ENCODE assay signal across 16 cellular contexts in the genomic region with DNA sequence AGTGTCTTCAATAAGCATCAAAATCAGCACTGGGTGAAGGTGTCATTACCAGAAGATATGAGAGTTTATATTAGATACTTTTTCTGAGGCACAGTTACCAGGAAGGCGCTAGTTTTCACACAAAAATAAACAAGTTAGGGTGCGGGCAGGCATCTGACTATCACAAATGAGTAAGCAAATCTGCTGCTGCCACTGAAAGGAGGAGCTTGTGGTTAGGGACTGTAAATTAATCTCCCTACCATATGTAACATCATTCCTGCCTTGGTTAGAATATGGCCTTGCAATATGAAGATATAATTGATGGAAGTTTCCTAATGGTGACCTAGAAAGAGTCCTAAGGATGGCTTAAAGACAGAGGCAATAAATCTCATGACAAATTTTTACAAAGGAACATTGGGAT. TPM values are rescaled to one million over a fixed set of nuclear protein-coding genes. Genes with fewer than 3 reads are reported as not detected.
A peak's percentile ranks its signal among the peaks of the same experiment; 100 is the strongest.
DNase-seq lines count a peak whose midpoint lies in the region; ATAC-seq, FAIRE-seq and TF ChIP-seq lines count a peak whose summit lies in the region.
"Had no signal": no experiment of that assay in that cellular context is flagged by ENCODE, and none has a peak within 500 bp of the region (broad histone marks: within the 10 kb centered on the region; RNA-seq: fewer than 3 reads in every experiment).

No MANE protein-coding gene starts in this region.

- H3F3A ChIP-seq in smooth muscle cell (ENCODE audit: low read depth): peaks cover 3% of the 10 kb centered on the region

- H3K9ac ChIP-seq in K562 (ENCODE audit: insufficient read depth in 1 of 2, low read depth in 2 of 2, low read length in 2 of 2): 0 out of 4 replicates have a peak overlapping the region, but pooled peaks of 1 of the 2 experiments have one; percentile 18
- no peak overlapping the region for H3K9ac ChIP-seq in smooth muscle cell (ENCODE audit: low read depth)

- H3K9me1 ChIP-seq in K562 (ENCODE audit: control insufficient read depth, insufficient read depth, low read length): no peaks in the 10 kb centered on the region

- TF ChIP-seq CTCF in K562 (IDR thresholded peaks at IDR 0.05 in 2 of 3, conservative IDR thresholded peaks at IDR 0.05 in 1 of 3; ENCODE audit: insufficient read depth in 2 of 3, low read depth in 1 of 3, low read length in 3 of 3): no peak
- no peak for TF ChIP-seq CTCF in smooth muscle cell (IDR thresholded peaks at IDR 0.05; ENCODE audit: borderline replicate concordance, insufficient read depth, poor library complexity, severe bottlenecking)
- TF ChIP-seq CTCF in uterus (IDR thresholded peaks at IDR 0.05): no peak
- TF ChIP-seq CTCF in right atrium auricular region (IDR thresholded peaks at IDR 0.05): no peak

- H3K4me1 ChIP-seq in K562 (replicated peaks in 1 of 2; ENCODE audit: control insufficient read depth in 2 of 2, insufficient read depth in 2 of 2, low read length in 2 of 2): peaks cover 0 to 22% of the 10 kb centered on the region in 2 experiments; a peak in 4 of 5 replicates
- peaks cover 3% of the 10 kb centered on the region for H3K4me1 ChIP-seq in smooth muscle cell (ENCODE audit: low read depth)
- peaks cover 0 to 9% of the 10 kb centered on the region in 2 donors for H3K4me1 ChIP-seq in uterus
- peaks cover 0 to 12% of the 10 kb centered on the region in 2 donors for H3K4me1 ChIP-seq in right atrium auricular region

- ATAC-seq in activated T-cell treated with anti-CD3 and anti-CD28 coated beads, Interleukin-2, amount 50 U/mL, for 72 hours (replicated peaks in 1 of 2): peak; percentile 20 to 55
- ATAC-seq in K562 (peak; percentile 86), HG03571 (IDR thresholded peaks at IDR 0.05; ENCODE audit: unreplicated experiment) (no peak)
- ATAC-seq: HCT116, Right ventricle myocardium inferior had no signal

- no TSS peak for BruUV-seq in K562 (replicated peaks; lab: Mats Ljungman, UMichigan)

- POLR2A ChIA-PET in K562 (lab: Yijun Ruan, JAX): interaction anchor here (1.8 kb wide), 1 partner anchor 12 kb away, joined by 9 read pairs; no protein-coding TSS in a partner anchor

- H3K36me3 ChIP-seq in K562 (ENCODE audit: control insufficient read depth, insufficient read depth, low read length): no peaks in the 10 kb centered on the region
- H3K36me3 ChIP-seq in smooth muscle cell (ENCODE audit: low read depth): no peaks in the 10 kb centered on the region
- no peaks in the 10 kb centered on the region for H3K36me3 ChIP-seq in uterus
- H3K36me3 ChIP-seq in right atrium auricular region: no peaks in the 10 kb centered on the region

- CTCF ChIA-PET in K562 (lab: Yijun Ruan, JAX; ENCODE audit: low intra/inter-chr PET ratio): interaction anchor here (0.6 kb wide), 1 partner anchor 1327 kb away, joined by 3 read pairs; no protein-coding TSS in a partner anchor

- FAIRE-seq in K562 (lab: Jason Lieb, UNC): peak; percentile 89
- FAIRE-seq: GM19239 had no signal

- peak overlapping the region; percentile 36 for H3K4me2 ChIP-seq in K562 (ENCODE audit: insufficient read depth, low read length)
- no peak overlapping the region for H3K4me2 ChIP-seq in smooth muscle cell

- H3K9me3 Mint-ChIP-seq in activated T-cell treated with anti-CD3 and anti-CD28 coated beads, Interleukin-2, amount 50 U/mL, for 72 hours: no peaks in the 10 kb centered on the region

- H3K79me2 ChIP-seq in K562 (ENCODE audit: control insufficient read depth, insufficient read depth, low read length) (no peaks in the 10 kb centered on the region), smooth muscle cell (ENCODE audit: low read depth) (no peaks in the 10 kb centered on the region)

- H4K20me1 ChIP-seq in K562 (replicated peaks; ENCODE audit: control insufficient read depth, insufficient read depth, low read length) (no peaks in the 10 kb centered on the region), smooth muscle cell (ENCODE audit: low read depth) (no peaks in the 10 kb centered on the region)

- H3K4me3 ChIP-seq in K562: no peak overlapping the region
- no peak overlapping the region for H3K4me3 ChIP-seq in smooth muscle cell
- H3K4me3 ChIP-seq in uterus: no peak overlapping the region
- H3K4me3 ChIP-seq in right atrium auricular region: no peak overlapping the region
- H3K4me3 ChIP-seq: coronary artery had no signal

- H2AFZ ChIP-seq in K562 (ENCODE audit: low read depth, low read length) (peak overlapping the region; percentile 75), smooth muscle cell (ENCODE audit: low read depth) (peak overlapping the region; percentile 29)

- H3K36me3 Mint-ChIP-seq in activated T-cell treated with anti-CD3 and anti-CD28 coated beads, Interleukin-2, amount 50 U/mL, for 72 hours (ENCODE audit: insufficient read depth in 2 of 2): no peaks in the 10 kb centered on the region

- no peak for DNase-seq in activated T-cell treated with anti-CD3 and anti-CD28 coated beads, Interleukin-2, amount 50 U/mL, for 72 hours
- DNase-seq in activated T-cell treated with anti-CD3 and anti-CD28 coated beads, Interleukin-2, amount 50 U/mL, for 1 hour: no peak
- DNase-seq in NCI-H69 (lab: John Stamatoyannopoulos, UW) (peak; percentile 60), K562 (ENCODE audit: extremely low read depth in 1 of 4, low spot score in 3 of 4) (peak; percentile 31 to 76 (median 50)), smooth muscle cell (lab: John Stamatoyannopoulos, UW; ENCODE audit: unreplicated experiment) (no peak), uterus (no peak), right atrium auricular region (ENCODE audit: low spot score) (no peak)
- DNase-seq: activated effector memory CD4-positive, alpha-beta T cell treated with anti-CD3 and anti-CD28 coated beads, Interleukin-2, amount 50 U/mL, for 16 hours; head of caudate nucleus; NCI-H1417; stimulated activated CD4-positive, alpha-beta T cell treated with anti-CD3 and anti-CD28 coated beads, Interleukin-2, amount 100 ng/mL, for 24 hours had no signal

- H3K27me3 ChIP-seq in K562 (ENCODE audit: control insufficient read depth in 2 of 2, insufficient read depth in 2 of 2, low read length in 2 of 2): no peaks in the 10 kb centered on the region
- H3K27me3 ChIP-seq in smooth muscle cell (ENCODE audit: low read depth): no peaks in the 10 kb centered on the region
- no peaks in the 10 kb centered on the region for H3K27me3 ChIP-seq in uterus
- H3K27me3 ChIP-seq in right atrium auricular region: no peaks in the 10 kb centered on the region

- WGBS in K562 (ENCODE audit: insufficient coverage, low coverage, missing lambda C conversion rate): 4% methylated on average over 2 of the region's 2 CpGs
- 29% methylated on average over 2 of the region's 2 CpGs for WGBS in smooth muscle cell (ENCODE audit: low lambda C conversion rate)

- TF ChIP-seq RAD21 in K562 (CRISPR knock-in tag; conservative IDR thresholded peaks at IDR 0.05 in 1 of 2, IDR thresholded peaks at IDR 0.05 in 1 of 2): no peak; a peak in 1 of 4 replicates

- no peak overlapping the region for H3K27ac Mint-ChIP-seq in activated T-cell treated with anti-CD3 and anti-CD28 coated beads, Interleukin-2, amount 50 U/mL, for 72 hours

- intact Hi-C loops in K562 (cut with micrococcal nuclease) (loop anchor here (5.0 kb wide), 2 partner anchors 46 to 141 kb away; a partner anchor contains a TSS), uterus (cut with DNase I; ENCODE audit: low total_unique reads) (no loop called here)

- peaks cover 17% of the 10 kb centered on the region for H3K27me3 Mint-ChIP-seq in activated T-cell treated with anti-CD3 and anti-CD28 coated beads, Interleukin-2, amount 50 U/mL, for 72 hours (ENCODE audit: low read depth)

- no peak for TF ChIP-seq POLR2A in K562 (conservative IDR thresholded peaks at IDR 0.05)
- no peak for TF ChIP-seq POLR2A in uterus (IDR thresholded peaks at IDR 0.05)

- in situ Hi-C loops in K562 (cut with MboI): loop anchor here (10.0 kb wide), 1 partner anchor 1286 kb away; no protein-coding TSS in a partner anchor

- TF ChIP-seq EP300 in K562 (IDR thresholded peaks at IDR 0.05; ENCODE audit: low read length): peak; percentile 57; the same call in 1 of the 2 replicates

- H3K9me3 ChIP-seq in K562 (replicated peaks; ENCODE audit: control insufficient read depth, insufficient read depth, low read depth, low read length): no peaks in the 10 kb centered on the region
- no peaks in the 10 kb centered on the region for H3K9me3 ChIP-seq in smooth muscle cell (replicated peaks; ENCODE audit: low read depth)
- no peaks in the 10 kb centered on the region for H3K9me3 ChIP-seq in uterus
- H3K9me3 ChIP-seq in right atrium auricular region: no peaks in the 10 kb centered on the region

- H3K27ac ChIP-seq in K562 (ENCODE audit: extremely low read depth, low read depth, low read length) (peak overlapping the region; percentile 47; the same call in 2 of the 3 replicates), smooth muscle cell (ENCODE audit: low read depth) (no peak overlapping the region), uterus (no peak overlapping the region), right atrium auricular region (no peak overlapping the region)
- H3K27ac ChIP-seq: coronary artery had no signal

- H3K4me1 Mint-ChIP-seq in activated T-cell treated with anti-CD3 and anti-CD28 coated beads, Interleukin-2, amount 50 U/mL, for 72 hours (ENCODE audit: low read depth): peaks cover 13% of the 10 kb centered on the region

- H3K4me3 Mint-ChIP-seq in activated T-cell treated with anti-CD3 and anti-CD28 coated beads, Interleukin-2, amount 50 U/mL, for 72 hours: no peak overlapping the region

RNA-seq across cellular contexts. Expression of a gene that starts 19.5 kb away (rescaled TPM):
- 10 to 100 TPM; 86.9 to 93.6 TPM for total RNA-seq in activated T-cell treated with anti-CD3 and anti-CD28 coated beads, Interleukin-2, amount 50 U/mL, for 72 hours
- total RNA-seq in K562 (2011; cell fraction: chromatin; rRNA removed; ENCODE audit: low replicate concordance): 7.1 and 20.6 TPM in 2 replicates
- total RNA-seq in K562 (2011; cell fraction: nucleolus; rRNA removed): 10.7 and 13.6 TPM in 2 replicates
- total RNA-seq in K562 (2011; cell fraction: nucleoplasm; rRNA removed): 16.9 and 21.3 TPM in 2 replicates
- total RNA-seq in K562 (2014; rRNA removed) (167 and 170 TPM in 2 replicates), K562 (2014; rRNA removed; fragmentation: Illumina TruSeq; extraction: Trizol) (136 and 159 TPM in 2 replicates), K562 (2015; rRNA removed; fragmentation: Illumina TruSeq; extraction: Trizol) (197 and 201 TPM in 2 replicates), K562 (2021) (124 and 143 TPM in 2 replicates), smooth muscle cell (216 and 229 TPM in 2 replicates), uterus (100 to 1,000 TPM; 196 to 427 (median 285) TPM), right atrium auricular region (100 to 1,000 TPM; 369 to 524 TPM)
- polyA plus RNA-seq in K562 (2011; rRNA removed) (118 and 154 TPM in 2 replicates), K562 (2014; fragmentation: Illumina TruSeq; extraction: Trizol) (134 and 176 TPM in 2 replicates), K562 (2014; fragmentation: Nextera tagmentation; extraction: Ambion mirVana) (10 to 100 TPM; 46.5 to 51.2 TPM), K562 (2014; rRNA removed) (177 and 211 TPM in 2 replicates), smooth muscle cell (263 and 316 TPM in 2 replicates)
- polyA plus RNA-seq in K562 (2011; cell fraction: cytosol; rRNA removed): 68.1 and 105 TPM in 2 replicates
- polyA plus RNA-seq in K562 (2011; cell fraction: nucleus; rRNA removed): 42.9 and 66.4 TPM in 2 replicates
- polyA plus RNA-seq in K562 (2012): 116 and 124 TPM in 2 replicates
- 43.4 and 58.1 TPM in 2 replicates for polyA minus RNA-seq in K562 (2011; rRNA and poly(A)+ RNA removed)
- 61.7 and 69.7 TPM in 2 replicates for polyA minus RNA-seq in K562 (2011; cell fraction: cytosol; rRNA and poly(A)+ RNA removed)
- polyA minus RNA-seq in K562 (2011; cell fraction: nucleus; rRNA and poly(A)+ RNA removed): 8.2 and 15.4 TPM in 2 replicates

RNA-seq across cellular contexts. Expression of a gene that starts 47.5 kb away (rescaled TPM):
- 10 to 100 TPM; 33.3 to 39.6 TPM for total RNA-seq in activated T-cell treated with anti-CD3 and anti-CD28 coated beads, Interleukin-2, amount 50 U/mL, for 72 hours
- total RNA-seq in K562 (2011; cell fraction: chromatin; rRNA removed; ENCODE audit: low replicate concordance): 82.1 and 159 TPM in 2 replicates
- total RNA-seq in K562 (2011; cell fraction: nucleolus; rRNA removed): 23.8 and 41.8 TPM in 2 replicates
- 54.3 and 76.0 TPM in 2 replicates for total RNA-seq in K562 (2011; cell fraction: nucleoplasm; rRNA removed)
- 23.6 and 24.0 TPM in 2 replicates for total RNA-seq in K562 (2014; rRNA removed)
- 43.0 and 52.6 TPM in 2 replicates for total RNA-seq in K562 (2014; rRNA removed; fragmentation: Illumina TruSeq; extraction: Trizol)
- 36.2 and 41.1 TPM in 2 replicates for total RNA-seq in K562 (2015; rRNA removed; fragmentation: Illumina TruSeq; extraction: Trizol)
- 21.8 and 26.0 TPM in 2 replicates for total RNA-seq in K562 (2021)
- 8.1 and 9.9 TPM in 2 replicates for polyA plus RNA-seq in K562 (2011; rRNA removed)
- polyA plus RNA-seq in K562 (2011; cell fraction: cytosol; rRNA removed): 3.7 and 5.0 TPM in 2 replicates
- polyA plus RNA-seq in K562 (2011; cell fraction: nucleus; rRNA removed): 31.5 and 33.2 TPM in 2 replicates
- 12.8 and 18.9 TPM in 2 replicates for polyA plus RNA-seq in K562 (2012)
- 20.6 and 25.7 TPM in 2 replicates for polyA plus RNA-seq in K562 (2014; fragmentation: Illumina TruSeq; extraction: Trizol)
- 10 to 100 TPM; 12.0 to 14.2 TPM for polyA plus RNA-seq in K562 (2014; fragmentation: Nextera tagmentation; extraction: Ambion mirVana)
- 19.3 and 39.3 TPM in 2 replicates for polyA plus RNA-seq in K562 (2014; rRNA removed)
- 52.2 and 59.6 TPM in 2 replicates for polyA minus RNA-seq in K562 (2011; rRNA and poly(A)+ RNA removed)
- polyA minus RNA-seq in K562 (2011; cell fraction: cytosol; rRNA and poly(A)+ RNA removed): 9.7 and 18.1 TPM in 2 replicates
- 58.7 and 94.1 TPM in 2 replicates for polyA minus RNA-seq in K562 (2011; cell fraction: nucleus; rRNA and poly(A)+ RNA removed)
- total RNA-seq in smooth muscle cell: 10.7 and 37.5 TPM in 2 replicates
- polyA plus RNA-seq in smooth muscle cell: 3.9 and 5.9 TPM in 2 replicates
- 10 to 100 TPM in 1 of 4 donors, 1 to 10 TPM in 3; 4.2 to 10.5 (median 4.8) TPM for total RNA-seq in uterus
- total RNA-seq in right atrium auricular region: 1 to 10 TPM; 1.1 to 1.4 TPM

Comparison
In these comparisons a context has a peak if more than half of its experiments do, and no peak if none do; other contexts are left out.
1. DNase-seq: peak in NCI-H69 (single experiment) and K562 (4 of 4); none in activated T-cell treated with anti-CD3 and anti-CD28 coated beads, Interleukin-2, amount 50 U/mL, for 72 hours (0 of 2), activated T-cell treated with anti-CD3 and anti-CD28 coated beads, Interleukin-2, amount 50 U/mL, for 1 hour (single experiment), smooth muscle cell (single experiment), uterus (0 of 2) and right atrium auricular region (single experiment).